17 cellular contexts compared by ENCODE assay signal in genomic region chr6:124078169-124078568, GRCh38.
DNase-seq lines count a peak whose midpoint lies in the region; ATAC-seq and TF ChIP-seq lines count a peak whose summit lies in the region.
"Had no signal": no experiment of that assay in that cellular context is flagged by ENCODE, and none has a peak within 500 bp of the region (broad histone marks: within the 10 kb centered on the region; RNA-seq: fewer than 3 reads in every experiment).

No MANE protein-coding gene starts in this region.

- ATAC-seq in SK-N-SH treated with all-trans-retinoic acid at 6 μM for 48 hours = no peak

- H3K27me3 ChIP-seq in SK-N-SH (ENCODE audit: insufficient read depth) = no peaks in the 10 kb centered on the region
- H3K27me3 ChIP-seq in ovary = no peaks in the 10 kb centered on the region
- H3K27me3 ChIP-seq: BE2C had no signal

- H2AFZ ChIP-seq in SK-N-SH (ENCODE audit: low read depth) = peak overlapping the region; percentile 29; the same call in 1 of the 2 replicates

- CTCF ChIA-PET in SK-N-SH (lab: Yijun Ruan, JAX) = no interaction called here
- CTCF ChIA-PET in HEK293 (lab: Yijun Ruan, JAX) = no interaction called here

- H3K4me3 ChIP-seq in SK-N-SH (ENCODE audit: low read depth in 2 of 2, low read length in 1 of 2) (no peak overlapping the region), HEK293 (ENCODE audit: low read depth, low read length) (no peak overlapping the region), retinal pigment epithelial cell (ENCODE audit: low read length) (no peak overlapping the region), ovary (no peak overlapping the region)

- H3K9me3 ChIP-seq in SK-N-SH (no peaks in the 10 kb centered on the region), HEK293 (ENCODE audit: control insufficient read depth, insufficient read depth, low read depth, low read length) (no peaks in the 10 kb centered on the region), ovary (no peaks in the 10 kb centered on the region)
- H3K9me3 ChIP-seq: BE2C had no signal

- intact Hi-C loops in ovary (cut with DNase I) (no loop called here), posterior cingulate gyrus (cut with DNase I) (no loop called here)

- no peak for TF ChIP-seq RAD21 in SK-N-SH (IDR thresholded peaks at IDR 0.05; ENCODE audit: low read length)

- DNase-seq in SK-N-SH = no peak
- peak; percentile 30 for DNase-seq in retinal pigment epithelial cell (ENCODE audit: low read depth)
- no peak for DNase-seq in 8988T
- DNase-seq in ovary = no peak
- no peak for DNase-seq in posterior cingulate gyrus
- DNase-seq: ACHN; BE2C; C1 segment of cervical spinal cord; CD4-positive, alpha-beta memory T cell; CD4-positive, CD25-positive, alpha-beta regulatory T cell; CD8-positive, alpha-beta memory T cell; COR-L47; DMS79 treated with DMSO at 0.1 percent for 48 hours; GF-D8 had no signal

- TF ChIP-seq EP300 in SK-N-SH (IDR thresholded peaks at IDR 0.05; ENCODE audit: borderline replicate concordance in 1 of 2, low read depth in 1 of 2, low read length in 1 of 2) (no peak), ovary (IDR thresholded peaks at IDR 0.05) (no peak)

- no peaks in the 10 kb centered on the region for H3F3A ChIP-seq in SK-N-SH (replicated peaks; ENCODE audit: insufficient read depth)

- no peaks in the 10 kb centered on the region for H3K79me2 ChIP-seq in SK-N-SH (ENCODE audit: insufficient read depth)

- TF ChIP-seq POLR2A in ovary (IDR thresholded peaks at IDR 0.05) = no peak

- no peaks in the 10 kb centered on the region for H4K20me1 ChIP-seq in SK-N-SH (ENCODE audit: insufficient read depth)

- H3K9ac ChIP-seq in SK-N-SH = no peak overlapping the region

- H3K36me3 ChIP-seq in SK-N-SH (replicated peaks in 1 of 2; ENCODE audit: control insufficient read depth in 1 of 2, insufficient read depth in 2 of 2, low read length in 1 of 2) (no peaks in the 10 kb centered on the region), HEK293 (ENCODE audit: control insufficient read depth in 2 of 2, insufficient read depth in 1 of 2, low read length in 2 of 2) (no peaks in the 10 kb centered on the region), ovary (no peaks in the 10 kb centered on the region)
- H3K36me3 ChIP-seq: BE2C had no signal

- no peaks in the 10 kb centered on the region for H3K9me2 ChIP-seq in SK-N-SH

- H3K27ac ChIP-seq in SK-N-SH (ENCODE audit: low read depth in 2 of 2, low read length in 1 of 2) (no peak overlapping the region), HEK293 (ENCODE audit: extremely low read depth, low read depth, low read length) (no peak overlapping the region), ovary (no peak overlapping the region)
- H3K27ac ChIP-seq: 22Rv1 had no signal

- H3K4me1 ChIP-seq in SK-N-SH (ENCODE audit: control insufficient read depth in 1 of 2, insufficient read depth in 2 of 2, low read depth in 1 of 2, low read length in 1 of 2) = no peaks in the 10 kb centered on the region
- H3K4me1 ChIP-seq in HEK293 (ENCODE audit: control insufficient read depth, insufficient read depth, low read length) = peaks cover 32% of the 10 kb centered on the region
- no peaks in the 10 kb centered on the region for H3K4me1 ChIP-seq in ovary (ENCODE audit: insufficient read depth)
- H3K4me1 ChIP-seq: BE2C had no signal

- POLR2A ChIA-PET in SK-N-SH (lab: Yijun Ruan, JAX) = no interaction called here
- POLR2A ChIA-PET in HEK293 (lab: Yijun Ruan, JAX) = no interaction called here

- TF ChIP-seq CTCF in SK-N-SH (IDR thresholded peaks at IDR 0.05) = no peak
- no peak for TF ChIP-seq CTCF in HEK293 (tag by site-specific recombination; IDR thresholded peaks at IDR 0.05)
- TF ChIP-seq CTCF in retinal pigment epithelial cell (conservative IDR thresholded peaks at IDR 0.05; ENCODE audit: low read depth, low read length) = no peak
- TF ChIP-seq CTCF in ovary (IDR thresholded peaks at IDR 0.05) = no peak

- H3K4me2 ChIP-seq in SK-N-SH = no peak overlapping the region

TF ChIP-seq in SK-N-SH, 30 proteins besides CTCF, POLR2A, EP300 and RAD21 (continues in another document):
- no peak for TF ChIP-seq EZH2phosphoT487 (IDR thresholded peaks at IDR 0.05; ENCODE audit: borderline replicate concordance, low read depth)
- no peak for TF ChIP-seq USF1 (IDR thresholded peaks at IDR 0.05; ENCODE audit: borderline replicate concordance, low read depth)
- TF ChIP-seq SMC3 (IDR thresholded peaks at IDR 0.05; ENCODE audit: low read depth, low read length) = no peak
- no peak for TF ChIP-seq RFX5 (IDR thresholded peaks at IDR 0.05; ENCODE audit: low read length)
- no peak for TF ChIP-seq JUND (IDR thresholded peaks at IDR 0.05)
- no peak for TF ChIP-seq MAX (IDR thresholded peaks at IDR 0.05; ENCODE audit: low read depth)
- no peak for TF ChIP-seq RCOR1 (IDR thresholded peaks at IDR 0.05; ENCODE audit: low read length)
- no peak for TF ChIP-seq TCF12 (IDR thresholded peaks at IDR 0.05)
- no peak for TF ChIP-seq MXI1 (IDR thresholded peaks at IDR 0.05; ENCODE audit: low read depth, low read length)

TF ChIP-seq in SK-N-SH treated with all-trans-retinoic acid at 6 μM for 48 hours, 23 proteins besides CTCF, POLR2A, EP300 and RAD21:
- TF ChIP-seq CSRNP3 (CRISPR knock-in tag; IDR thresholded peaks at IDR 0.05) (no peak), ZFP3 (CRISPR knock-in tag; IDR thresholded peaks at IDR 0.05) (no peak), POU6F1 (CRISPR knock-in tag; IDR thresholded peaks at IDR 0.05; ENCODE audit: borderline replicate concordance, low read depth) (no peak), ARNTL (CRISPR knock-in tag; IDR thresholded peaks at IDR 0.05; ENCODE audit: borderline replicate concordance, low read depth) (no peak)

TF ChIP-seq in HEK293, 187 proteins besides CTCF, POLR2A, EP300 and RAD21:
- TF ChIP-seq OSR2 (tag by site-specific recombination; IDR thresholded peaks at IDR 0.05) (no peak), PRDM6 (tag by site-specific recombination; IDR thresholded peaks at IDR 0.05) (0 out of 2 replicates have a peak, but pooled peaks have one; percentile 9), HIC1 (tag by site-specific recombination; IDR thresholded peaks at IDR 0.05) (no peak), ZNF155 (tag by site-specific recombination; IDR thresholded peaks at IDR 0.05) (no peak), SCRT2 (tag by site-specific recombination; IDR thresholded peaks at IDR 0.05) (peak; percentile 79)
